Comparison of ENCODE assay signal across 8 cellular contexts in genomic region chr1:111032295-111032897, GRCh38.
DNase-seq lines count a peak whose midpoint lies in the region; ATAC-seq and TF ChIP-seq lines count a peak whose summit lies in the region.

No MANE protein-coding gene starts in this region.

- DNase-seq in AG08396 (ENCODE audit: low spot score) (peak; percentile 31), GDM1 (lab: John Stamatoyannopoulos, UW) (peak; percentile 19), NCI-H2107 treated with DMSO at 0.1 percent for 48 hours (lab: John Stamatoyannopoulos, UW; ENCODE audit: unreplicated experiment) (peak; percentile 56), hepatocyte (ENCODE audit: low spot score) (peak; percentile 58)
- peak; percentile 84 for DNase-seq in activated CD4-positive, alpha-beta T cell treated with anti-CD3 and anti-CD28 coated beads, Interleukin-2, amount 10 ng/mL, durations not matched to agents 24 days and 14 days
- DNase-seq in stimulated activated CD4-positive, alpha-beta T cell treated with anti-CD3 and anti-CD28 coated beads, Interleukin-2, amount 100 ng/mL, for 48 hours = peak; percentile 34 to 35

- intact Hi-C loops in activated CD4-positive, alpha-beta T cell treated with anti-CD3 and anti-CD28 coated beads, Interleukin-2, amount 10 ng/mL, durations not matched to agents 24 days and 14 days (cut with micrococcal nuclease) = loop anchor here (5.0 to 10.0 kb wide), 3 partner anchors 372 to 735 kb away; no protein-coding TSS in a partner anchor

- no peaks in the 10 kb centered on the region for H3K36me3 ChIP-seq in hepatocyte (replicated peaks; ENCODE audit: insufficient read depth, low read depth)

- H3K9me3 Mint-ChIP-seq in activated CD4-positive, alpha-beta T cell treated with anti-CD3 and anti-CD28 coated beads, Interleukin-2, amount 10 ng/mL, durations not matched to agents 24 days and 14 days = peaks cover 7% of the 10 kb centered on the region

- peak; percentile 79 for TF ChIP-seq CTCF in hepatocyte (IDR thresholded peaks at IDR 0.05; ENCODE audit: poor library complexity)

- no peak overlapping the region for H3K27ac Mint-ChIP-seq in activated CD4-positive, alpha-beta T cell treated with anti-CD3 and anti-CD28 coated beads, Interleukin-2, amount 10 ng/mL, durations not matched to agents 24 days and 14 days

- H3K4me3 Mint-ChIP-seq in activated CD4-positive, alpha-beta T cell treated with anti-CD3 and anti-CD28 coated beads, Interleukin-2, amount 10 ng/mL, durations not matched to agents 24 days and 14 days = no peak overlapping the region

- no peaks in the 10 kb centered on the region for H3K27me3 ChIP-seq in hepatocyte

- ATAC-seq in HG03139 (IDR thresholded peaks at IDR 0.05; ENCODE audit: unreplicated experiment) (no peak), GM19328 (IDR thresholded peaks at IDR 0.05; ENCODE audit: unreplicated experiment) (no peak)

- no peak overlapping the region for H3K4me2 ChIP-seq in hepatocyte

- no peaks in the 10 kb centered on the region for H3K79me2 ChIP-seq in hepatocyte

- H3K9me3 ChIP-seq in hepatocyte (ENCODE audit: low read depth) = no peaks in the 10 kb centered on the region

- no peaks in the 10 kb centered on the region for H3K9me2 ChIP-seq in hepatocyte (replicated peaks; ENCODE audit: insufficient read depth)

- no peak overlapping the region for H3K4me3 ChIP-seq in hepatocyte

- H3K27me3 Mint-ChIP-seq in activated CD4-positive, alpha-beta T cell treated with anti-CD3 and anti-CD28 coated beads, Interleukin-2, amount 10 ng/mL, durations not matched to agents 24 days and 14 days = peaks cover 41% of the 10 kb centered on the region

- no peaks in the 10 kb centered on the region for H4K20me1 ChIP-seq in hepatocyte (ENCODE audit: insufficient read depth, poor library complexity, severe bottlenecking)

- no peaks in the 10 kb centered on the region for H3K4me1 Mint-ChIP-seq in activated CD4-positive, alpha-beta T cell treated with anti-CD3 and anti-CD28 coated beads, Interleukin-2, amount 10 ng/mL, durations not matched to agents 24 days and 14 days

- H3K36me3 Mint-ChIP-seq in activated CD4-positive, alpha-beta T cell treated with anti-CD3 and anti-CD28 coated beads, Interleukin-2, amount 10 ng/mL, durations not matched to agents 24 days and 14 days (ENCODE audit: low read depth) = no peaks in the 10 kb centered on the region

- no peak overlapping the region for H2AFZ ChIP-seq in hepatocyte

- H3K4me1 ChIP-seq in hepatocyte (ENCODE audit: insufficient read depth) = no peaks in the 10 kb centered on the region

- H3K27ac ChIP-seq in hepatocyte = no peak overlapping the region

- WGBS in hepatocyte (ENCODE audit: low lambda C conversion rate, missing lambda C conversion rate) = 24% methylated on average over 9 of the region's 9 CpGs

Comparison
In these comparisons a context has a peak if more than half of its experiments do, and no peak if none do; other contexts are left out.
1. DNase-seq: peak in every context shown above with its lines; median percentile 84 in activated CD4-positive, alpha-beta T cell treated with anti-CD3 and anti-CD28 coated beads, Interleukin-2, amount 10 ng/mL, durations not matched to agents 24 days and 14 days; 58 in hepatocyte; 56 in NCI-H2107 treated with DMSO at 0.1 percent for 48 hours; 34 in stimulated activated CD4-positive, alpha-beta T cell treated with anti-CD3 and anti-CD28 coated beads, Interleukin-2, amount 100 ng/mL, for 48 hours; 31 in AG08396; 19 in GDM1.